In the genomic region with DNA sequence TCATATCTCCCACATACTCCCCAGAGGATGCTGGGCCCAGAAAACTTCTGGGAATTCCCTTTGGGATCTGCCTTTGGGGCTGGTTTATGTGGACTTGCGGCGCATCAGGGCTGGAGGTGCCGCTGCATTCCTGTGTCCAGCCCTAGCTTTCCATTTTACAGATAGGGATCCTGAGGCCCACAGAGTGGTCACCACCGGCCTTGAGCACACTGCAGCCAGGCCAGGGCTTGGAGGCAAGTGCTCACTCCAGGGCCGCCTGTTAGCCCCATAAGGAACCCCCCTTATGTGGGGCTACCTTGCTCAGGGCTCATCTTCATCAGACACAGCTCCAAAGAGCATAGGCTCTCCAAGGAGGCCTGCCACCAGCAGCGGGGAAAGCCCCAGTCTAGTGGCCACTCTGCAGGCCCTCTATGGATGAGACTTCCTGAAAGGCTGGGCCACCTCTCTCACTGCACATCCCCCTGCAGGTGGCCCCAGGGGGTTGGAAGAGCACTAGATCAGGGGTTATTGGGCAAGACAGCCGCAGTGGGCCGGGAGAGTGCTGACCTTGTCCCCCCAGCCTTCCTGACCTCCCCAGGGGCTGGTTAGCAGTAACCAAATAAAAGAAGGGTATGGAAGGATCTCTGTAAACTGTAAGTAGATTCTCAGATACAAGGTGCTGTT, we compare ENCODE assay signal across 30 cellular contexts. TPM values are rescaled to one million over a fixed set of nuclear protein-coding genes. Genes with fewer than 3 reads are reported as not detected.
DNase-seq lines count a peak whose midpoint lies in the region; ATAC-seq, FAIRE-seq and TF ChIP-seq lines count a peak whose summit lies in the region.
"Had no signal": no experiment of that assay in that cellular context is flagged by ENCODE, and none has a peak within 500 bp of the region (broad histone marks: within the 10 kb centered on the region; RNA-seq: fewer than 3 reads in every experiment).

No MANE protein-coding gene starts in this region.

- peaks cover 18% of the 10 kb centered on the region for H3K27me3 Mint-ChIP-seq in activated naive CD4-positive, alpha-beta T cell treated with anti-CD3 and anti-CD28 coated beads, Interleukin-2, amount 10 ng/mL, durations not matched to agents 7 days and 5 days

- H3K27ac ChIP-seq in K562 (ENCODE audit: extremely low read depth, low read depth, low read length) (no peak overlapping the region), aorta (ENCODE audit: low read depth in 1 of 2, low read length in 2 of 2) (no peak overlapping the region)
- H3K27ac ChIP-seq: HL-60 had no signal

- CTCF ChIA-PET in K562 (lab: Yijun Ruan, JAX; ENCODE audit: low intra/inter-chr PET ratio), result interaction anchor here (0.6 kb wide), 1 partner anchor 170 kb away, joined by 3 read pairs; no protein-coding TSS in a partner anchor
- CTCF ChIA-PET in activated naive CD4-positive, alpha-beta T cell treated with anti-CD3 and anti-CD28 coated beads, Interleukin-2, amount 10 ng/mL, durations not matched to agents 7 days and 5 days (lab: Charles Lee), result no interaction called here

- no peak for FAIRE-seq in K562 (lab: Jason Lieb, UNC)
- FAIRE-seq: G401.6 had no signal

- POLR2A ChIA-PET in K562 (lab: Yijun Ruan, JAX), result interaction anchor here (0.5 to 1.0 kb wide), 3 partner anchors 11 to 156 kb away, joined by 3 to 4 read pairs (median 3); no protein-coding TSS in a partner anchor

- ATAC-seq in Right ventricle myocardium inferior (no peak), Right ventricle myocardium superior (ENCODE audit: poor library complexity) (no peak), K562 (peak; percentile 28; the same call in 2 of the 3 replicates), aorta (ENCODE audit: low FRiP score) (no peak), GM19397 (IDR thresholded peaks at IDR 0.05; ENCODE audit: unreplicated experiment) (no peak)
- ATAC-seq: PC-3 had no signal

- H3K4me1 ChIP-seq in K562 (replicated peaks in 1 of 2; ENCODE audit: control insufficient read depth in 2 of 2, insufficient read depth in 2 of 2, low read length in 2 of 2), result no peaks in the 10 kb centered on the region; a peak in 1 of 5 replicates
- no peaks in the 10 kb centered on the region for H3K4me1 ChIP-seq in aorta (ENCODE audit: control insufficient read depth in 1 of 2, insufficient read depth in 2 of 2, low read length in 2 of 2)
- H3K4me1 ChIP-seq: HAP-1 had no signal

- H3K9ac ChIP-seq in K562 (ENCODE audit: insufficient read depth in 1 of 2, low read depth in 2 of 2, low read length in 2 of 2), result no peak overlapping the region

- no peak overlapping the region for H3K4me3 Mint-ChIP-seq in activated naive CD4-positive, alpha-beta T cell treated with anti-CD3 and anti-CD28 coated beads, Interleukin-2, amount 10 ng/mL, durations not matched to agents 7 days and 5 days
- H3K4me3 Mint-ChIP-seq: CD4-positive, alpha-beta memory T cell had no signal

- DNase-seq in Right ventricle myocardium inferior (ENCODE audit: missing footprints) (peak; percentile 46), Right ventricle myocardium superior (no peak), K562 (ENCODE audit: extremely low read depth in 1 of 4, low spot score in 3 of 4) (no peak), posterior vena cava (ENCODE audit: low spot score) (peak; percentile 52), aorta (peak; percentile 20 to 29), HCEC 1CT (no peak)
- no peak for DNase-seq in activated naive CD4-positive, alpha-beta T cell treated with anti-CD3 and anti-CD28 coated beads, Interleukin-2, amount 10 ng/mL, durations not matched to agents 7 days and 5 days
- DNase-seq: 8988T; ACHN; CD4-positive, alpha-beta memory T cell; COR-L47; GOT3; MV-4-11; NCI-H1105 treated with DMSO at 0.1 percent for 48 hours; NCI-H146; NCI-H1930; NCI-H2107; NCI-H446; NCI-H524 treated with DMSO at 0.1 percent for 48 hours; NCI-H774; PC-3; SHP77 had no signal

- H3K36me3 ChIP-seq in K562 (ENCODE audit: control insufficient read depth, insufficient read depth, low read length), result no peaks in the 10 kb centered on the region
- no peaks in the 10 kb centered on the region for H3K36me3 ChIP-seq in aorta (ENCODE audit: control insufficient read depth in 1 of 2, insufficient read depth in 2 of 2, low read length in 1 of 2)
- H3K36me3 ChIP-seq: HAP-1 had no signal

- no peak for TF ChIP-seq RAD21 in K562 (CRISPR knock-in tag; conservative IDR thresholded peaks at IDR 0.05 in 1 of 2, IDR thresholded peaks at IDR 0.05 in 1 of 2)

- intact Hi-C loops in Right ventricle myocardium inferior (cut with DNase I), result no loop called here
- intact Hi-C loops in Right ventricle myocardium superior (cut with DNase I), result no loop called here
- intact Hi-C loops in K562 (cut with micrococcal nuclease), result no loop called here
- intact Hi-C loops in posterior vena cava (cut with DNase I), result no loop called here
- intact Hi-C loops in aorta (cut with DNase I), result no loop called here

- H3K4me3 ChIP-seq in K562, result no peak overlapping the region
- H3K4me3 ChIP-seq in aorta (ENCODE audit: low read length in 2 of 2), result no peak overlapping the region
- H3K4me3 ChIP-seq: HAP-1 had no signal

- no peaks in the 10 kb centered on the region for H3K4me1 Mint-ChIP-seq in activated naive CD4-positive, alpha-beta T cell treated with anti-CD3 and anti-CD28 coated beads, Interleukin-2, amount 10 ng/mL, durations not matched to agents 7 days and 5 days
- H3K4me1 Mint-ChIP-seq: CD4-positive, alpha-beta memory T cell had no signal

- no peak for TF ChIP-seq POLR2A in K562 (conservative IDR thresholded peaks at IDR 0.05)

- no TSS peak for BruUV-seq in K562 (replicated peaks; lab: Mats Ljungman, UMichigan)

- H3K9me1 ChIP-seq in K562 (ENCODE audit: control insufficient read depth, insufficient read depth, low read length), result no peaks in the 10 kb centered on the region

- H3K27ac Mint-ChIP-seq in activated naive CD4-positive, alpha-beta T cell treated with anti-CD3 and anti-CD28 coated beads, Interleukin-2, amount 10 ng/mL, durations not matched to agents 7 days and 5 days, result no peak overlapping the region
- H3K27ac Mint-ChIP-seq: CD4-positive, alpha-beta memory T cell had no signal

- no peak overlapping the region for H3K4me2 ChIP-seq in K562 (ENCODE audit: insufficient read depth, low read length)

- H3K27me3 ChIP-seq in K562 (ENCODE audit: control insufficient read depth in 2 of 2, insufficient read depth in 2 of 2, low read length in 2 of 2) (peaks cover 17 to 52% of the 10 kb centered on the region in 2 experiments), aorta (ENCODE audit: control insufficient read depth in 1 of 2, insufficient read depth in 2 of 2, low read length in 1 of 2) (no peaks in the 10 kb centered on the region)

- in situ Hi-C loops in K562 (cut with MboI), result no loop called here

- WGBS in K562 (ENCODE audit: insufficient coverage, low coverage, missing lambda C conversion rate), result 0% methylated on average over 8 of the region's 8 CpGs
- WGBS in aorta, 2 donors, result 72 to 83% methylated on average over 8 of the region's 8 CpGs

- no peaks in the 10 kb centered on the region for H3K9me3 ChIP-seq in K562 (replicated peaks; ENCODE audit: control insufficient read depth, insufficient read depth, low read depth, low read length)
- H3K9me3 ChIP-seq in aorta (ENCODE audit: control insufficient read depth, low read length), result no peaks in the 10 kb centered on the region
- H3K9me3 ChIP-seq: HAP-1 had no signal

- peaks cover 21% of the 10 kb centered on the region; the same call in 1 of the 2 replicates for H4K20me1 ChIP-seq in K562 (replicated peaks; ENCODE audit: control insufficient read depth, insufficient read depth, low read length)

- no peak for TF ChIP-seq EP300 in K562 (IDR thresholded peaks at IDR 0.05; ENCODE audit: low read length)

- H3K9me3 Mint-ChIP-seq in activated naive CD4-positive, alpha-beta T cell treated with anti-CD3 and anti-CD28 coated beads, Interleukin-2, amount 10 ng/mL, durations not matched to agents 7 days and 5 days, result no peaks in the 10 kb centered on the region
- H3K9me3 Mint-ChIP-seq: CD4-positive, alpha-beta memory T cell had no signal

- no peak for TF ChIP-seq CTCF in K562 (IDR thresholded peaks at IDR 0.05 in 2 of 3, conservative IDR thresholded peaks at IDR 0.05 in 1 of 3; ENCODE audit: insufficient read depth in 2 of 3, low read depth in 1 of 3, low read length in 3 of 3)

- H2AFZ ChIP-seq in K562 (ENCODE audit: low read depth, low read length), result no peak overlapping the region

- no peaks in the 10 kb centered on the region for H3K79me2 ChIP-seq in K562 (ENCODE audit: control insufficient read depth, insufficient read depth, low read length)

- no peaks in the 10 kb centered on the region for H3K36me3 Mint-ChIP-seq in activated naive CD4-positive, alpha-beta T cell treated with anti-CD3 and anti-CD28 coated beads, Interleukin-2, amount 10 ng/mL, durations not matched to agents 7 days and 5 days
- H3K36me3 Mint-ChIP-seq: CD4-positive, alpha-beta memory T cell had no signal

TF ChIP-seq in K562, 482 proteins besides CTCF, POLR2A, EP300 and RAD21 (continues in another document):
- no peak for TF ChIP-seq MEF2A (IDR thresholded peaks at IDR 0.05; ENCODE audit: control insufficient read depth, low read depth, low read length)
- TF ChIP-seq ETV1 (tag; conservative IDR thresholded peaks at IDR 0.05; ENCODE audit: low read depth), result no peak
- no peak for TF ChIP-seq ZFP30 (CRISPR knock-in tag; IDR thresholded peaks at IDR 0.05; ENCODE audit: borderline replicate concordance)

RNA-seq across cellular contexts. Expression of a gene that starts 9.2 kb away (rescaled TPM):
- total RNA-seq in Right ventricle myocardium inferior, result 0.14 TPM
- total RNA-seq in Right ventricle myocardium superior, result not detected
- total RNA-seq in K562 (2011; cell fraction: chromatin; rRNA removed; ENCODE audit: low replicate concordance), result not detected in 2 replicates
- not detected in 2 replicates for total RNA-seq in K562 (2011; cell fraction: nucleolus; rRNA removed)
- not detected in 2 replicates for total RNA-seq in K562 (2011; cell fraction: nucleoplasm; rRNA removed)
- not detected in 2 replicates for total RNA-seq in K562 (2014; rRNA removed)
- not detected in 2 replicates for total RNA-seq in K562 (2014; rRNA removed; fragmentation: Illumina TruSeq; extraction: Trizol)
- total RNA-seq in K562 (2015; rRNA removed; fragmentation: Illumina TruSeq; extraction: Trizol), result not detected in 2 replicates
- total RNA-seq in K562 (2021), result not detected in 2 replicates
- polyA plus RNA-seq in K562 (2011; rRNA removed), result not detected in 2 replicates
- not detected in 2 replicates for polyA plus RNA-seq in K562 (2011; cell fraction: cytosol; rRNA removed)
- polyA plus RNA-seq in K562 (2011; cell fraction: nucleus; rRNA removed), result not detected in 2 replicates
- 0.01 TPM in 2 replicates for polyA plus RNA-seq in K562 (2012)
- polyA plus RNA-seq in K562 (2014; fragmentation: Illumina TruSeq; extraction: Trizol), result not detected in 2 replicates
- under 1 TPM in 1 of 2 experiments, not detected in 1; 0.06 TPM for polyA plus RNA-seq in K562 (2014; fragmentation: Nextera tagmentation; extraction: Ambion mirVana)
- not detected in 2 replicates for polyA plus RNA-seq in K562 (2014; rRNA removed)
- not detected in 2 replicates for polyA minus RNA-seq in K562 (2011; rRNA and poly(A)+ RNA removed)
- not detected in 2 replicates for polyA minus RNA-seq in K562 (2011; cell fraction: cytosol; rRNA and poly(A)+ RNA removed)
- polyA minus RNA-seq in K562 (2011; cell fraction: nucleus; rRNA and poly(A)+ RNA removed), result under 0.01 TPM in 1 of 2 replicates, not detected in the other
- total RNA-seq in posterior vena cava, result under 1 TPM; 0.29 to 0.42 TPM
- under 1 TPM; 0.29 to 0.30 TPM for total RNA-seq in aorta
- not detected for polyA plus RNA-seq in aorta
- total RNA-seq: CD4-positive, alpha-beta memory T cell; LHCN-M2; MCF 10A; PC-3; SK-MEL-5 had no signal
- polyA plus RNA-seq: BJ; CD4-positive, alpha-beta memory T cell had no signal

Comparison
In these comparisons a context has a peak if more than half of its experiments do, and no peak if none do; other contexts are left out.
1. DNase-seq: peak in Right ventricle myocardium inferior (single experiment), posterior vena cava (single experiment) and aorta (2 of 2); none in Right ventricle myocardium superior (single experiment), K562 (0 of 4), activated naive CD4-positive, alpha-beta T cell treated with anti-CD3 and anti-CD28 coated beads, Interleukin-2, amount 10 ng/mL, durations not matched to agents 7 days and 5 days (single experiment) and HCEC 1CT (single experiment).